In genomic region chr18:36185157-36185556, GRCh38 we compare ENCODE assay signal across 26 cellular contexts. TPM values are rescaled to one million over a fixed set of nuclear protein-coding genes. Genes with fewer than 3 reads are reported as not detected.
DNase-seq lines count a peak whose midpoint lies in the region; ATAC-seq lines count a peak whose summit lies in the region.
"Had no signal": no experiment of that assay in that cellular context is flagged by ENCODE, and none has a peak within 500 bp of the region (broad histone marks: within the 10 kb centered on the region; RNA-seq: fewer than 3 reads in every experiment).

No MANE protein-coding gene starts in this region.

- H3K27me3 ChIP-seq in mesenchymal stem cell (ENCODE audit: control insufficient read depth in 1 of 2, insufficient read depth in 1 of 2, low read length in 2 of 2): no peaks in the 10 kb centered on the region
- H3K27me3 ChIP-seq: right atrium auricular region, tibial artery had no signal

- H3K9me3 Mint-ChIP-seq in activated T-cell treated with anti-CD3 and anti-CD28 coated beads, Interleukin-2, amount 50 U/mL, for 4 hours: no peaks in the 10 kb centered on the region
- H3K9me3 Mint-ChIP-seq: neural progenitor cell; T-helper 1 cell treated with Interleukin-12 subunit alpha and Interleukin-12 subunit beta and Interleukin-4 antibody, amounts not matched to agents 30 μg/mL and 1 μg/mL, for 36 hours had no signal

- no peak overlapping the region for H2BK120ac ChIP-seq in mesenchymal stem cell (ENCODE audit: low read depth, low read length)

- H3K4ac ChIP-seq in mesenchymal stem cell (ENCODE audit: low read depth in 1 of 2, low read length in 2 of 2): no peak overlapping the region

- H3K14ac ChIP-seq in mesenchymal stem cell (ENCODE audit: low read length in 2 of 2): no peak overlapping the region

- no peak overlapping the region for H2AFZ ChIP-seq in mesenchymal stem cell (ENCODE audit: low read depth, low read length)
- H2AFZ ChIP-seq: neural progenitor cell had no signal

- H3K9me3 ChIP-seq in mesenchymal stem cell (ENCODE audit: control insufficient read depth, low read length): no peaks in the 10 kb centered on the region
- H3K9me3 ChIP-seq: right atrium auricular region, tibial artery had no signal

- ATAC-seq in activated T-cell treated with anti-CD3 and anti-CD28 coated beads, Interleukin-2, amount 50 U/mL, for 4 hours: no peak
- ATAC-seq in GM21786 (IDR thresholded peaks at IDR 0.05; ENCODE audit: unreplicated experiment): no peak

- no peak overlapping the region for H3K18ac ChIP-seq in mesenchymal stem cell (ENCODE audit: low read depth in 1 of 2, low read length in 2 of 2)

- H2BK5ac ChIP-seq in mesenchymal stem cell (ENCODE audit: low read depth, low read length, poor library complexity, severe bottlenecking): no peak overlapping the region

- peaks cover 14% of the 10 kb centered on the region for H3K4me1 Mint-ChIP-seq in activated T-cell treated with anti-CD3 and anti-CD28 coated beads, Interleukin-2, amount 50 U/mL, for 4 hours (ENCODE audit: low read depth)

- H3K27ac ChIP-seq in mesenchymal stem cell (ENCODE audit: low read length, poor library complexity, severe bottlenecking): no peak overlapping the region
- H3K27ac ChIP-seq: neural progenitor cell, right atrium auricular region, tibial artery had no signal

- no peak overlapping the region for H2BK12ac ChIP-seq in mesenchymal stem cell (ENCODE audit: low read length in 2 of 2)

- H2BK15ac ChIP-seq in mesenchymal stem cell (ENCODE audit: low read depth, poor library complexity, severe bottlenecking): no peak overlapping the region

- H2AK5ac ChIP-seq in mesenchymal stem cell (ENCODE audit: low read length, severe bottlenecking): peak overlapping the region; percentile 24

- peaks cover 20% of the 10 kb centered on the region for H3K27me3 Mint-ChIP-seq in activated T-cell treated with anti-CD3 and anti-CD28 coated beads, Interleukin-2, amount 50 U/mL, for 4 hours (ENCODE audit: low read depth)

- H3K36me3 ChIP-seq in mesenchymal stem cell (ENCODE audit: control insufficient read depth in 1 of 2, insufficient read depth in 2 of 2, low read depth in 1 of 2, low read length in 2 of 2): peaks cover 0 to 3% of the 10 kb centered on the region in 2 experiments
- H3K36me3 ChIP-seq: neural progenitor cell, right atrium auricular region, tibial artery had no signal

- no peak for DNase-seq in activated T-cell treated with anti-CD3 and anti-CD28 coated beads, Interleukin-2, amount 50 U/mL, for 4 hours
- DNase-seq in activated T-cell treated with anti-CD3 and anti-CD28 coated beads for 4 hours (no peak), NCI-H69 (lab: John Stamatoyannopoulos, UW) (peak; percentile 30), mesenchymal stem cell (no peak), NCI-H1048 (lab: John Stamatoyannopoulos, UW) (no peak), NCI-H1417 (lab: John Stamatoyannopoulos, UW) (no peak), KBM-7 (no peak)
- DNase-seq: activated CD4-positive, alpha-beta T cell treated with anti-CD3 and anti-CD28 coated beads for 48 hours; activated CD8-positive, alpha-beta memory T cell treated with anti-CD3 and anti-CD28 coated beads for 24 hours; activated naive CD4-positive, alpha-beta T cell treated with Interleukin-2 at 50 U/mL for 16 hours; activated T-cell treated with anti-CD3 and anti-CD28 coated beads, Interleukin-2, amount 50 U/mL, for 48 hours; DMS79 treated with DMSO at 0.1 percent for 48 hours; GF-D8; MV-4-11; NCI-H1694; NCI-H226; NCI-H82; stimulated activated CD4-positive, alpha-beta T cell treated with anti-CD3 and anti-CD28 coated beads, Interleukin-1b, Interleukin-23, amount 100 ng/mL, for 48 hours; stimulated activated CD8-positive, alpha-beta memory T cell treated with anti-CD3 and anti-CD28 coated beads, Interleukin-4, amount 100 ng/mL, for 48 hours; tibial artery had no signal

- H3K4me3 ChIP-seq in mesenchymal stem cell (ENCODE audit: insufficient read depth in 1 of 2, low read depth in 1 of 2, low read length in 2 of 2): no peak overlapping the region
- H3K4me3 ChIP-seq: neural progenitor cell, right atrium auricular region, smooth muscle cell, tibial artery had no signal

- H4K8ac ChIP-seq in mesenchymal stem cell (ENCODE audit: low read length): no peak overlapping the region

- peaks cover 35% of the 10 kb centered on the region for H3K79me1 ChIP-seq in mesenchymal stem cell (replicated peaks; ENCODE audit: low read length, poor library complexity, severe bottlenecking)

- H3K23ac ChIP-seq in mesenchymal stem cell (ENCODE audit: low read length in 2 of 2): no peak overlapping the region

- H3K4me1 ChIP-seq in mesenchymal stem cell (ENCODE audit: control insufficient read depth, insufficient read depth, low read depth, low read length): peaks cover 32% of the 10 kb centered on the region

- no peak overlapping the region for H4K91ac ChIP-seq in mesenchymal stem cell (ENCODE audit: low read length)

- 64% methylated on average over 3 of the region's 3 CpGs for WGBS in mesenchymal stem cell

- peak overlapping the region; percentile 39 for H3K4me3 Mint-ChIP-seq in activated T-cell treated with anti-CD3 and anti-CD28 coated beads, Interleukin-2, amount 50 U/mL, for 4 hours

- H3K4me2 ChIP-seq in mesenchymal stem cell (ENCODE audit: low read length, poor library complexity, severe bottlenecking): no peak overlapping the region
- H3K4me2 ChIP-seq: neural progenitor cell, smooth muscle cell had no signal

- H3K36me3 Mint-ChIP-seq in activated T-cell treated with anti-CD3 and anti-CD28 coated beads, Interleukin-2, amount 50 U/mL, for 4 hours (ENCODE audit: insufficient read depth): no peaks in the 10 kb centered on the region
- H3K36me3 Mint-ChIP-seq: neural progenitor cell had no signal

- in situ Hi-C loops in KBM-7 (cut with MboI; ENCODE audit: low pct_unique_long_range_greater_than_20kb, low sequenced_read_pairs): no loop called here

- no peak overlapping the region for H3K9ac ChIP-seq in mesenchymal stem cell (ENCODE audit: low read length)
- H3K9ac ChIP-seq: neural progenitor cell had no signal

RNA-seq across cellular contexts. Expression of gene MOCOS, which starts 2.1 kb away (rescaled TPM):
- total RNA-seq in activated T-cell treated with anti-CD3 and anti-CD28 coated beads, Interleukin-2, amount 50 U/mL, for 4 hours: under 1 TPM; 0.03 to 0.34 (median 0.05) TPM
- polyA plus RNA-seq in mesenchymal stem cell (2013, experiment 1 of 2): 0.70 TPM
- 0.68 TPM for polyA plus RNA-seq in mesenchymal stem cell (2013, experiment 2 of 2)
- total RNA-seq: A673 had no signal

RNA-seq across cellular contexts. Expression of gene ELP2, which starts 55.5 kb away (rescaled TPM):
- total RNA-seq in activated T-cell treated with anti-CD3 and anti-CD28 coated beads, Interleukin-2, amount 50 U/mL, for 4 hours: 100 to 1,000 TPM in 1 of 3 donors, 10 to 100 TPM in 2; 91.2 to 114 (median 99.2) TPM
- polyA plus RNA-seq in mesenchymal stem cell (2013, experiment 1 of 2): 69.9 TPM
- polyA plus RNA-seq in mesenchymal stem cell (2013, experiment 2 of 2): 67.5 TPM

RNA-seq across cellular contexts. Expression of gene SLC39A6, which starts 56.0 kb away (rescaled TPM):
- 10 to 100 TPM; 39.4 to 44.5 (median 40.1) TPM for total RNA-seq in activated T-cell treated with anti-CD3 and anti-CD28 coated beads, Interleukin-2, amount 50 U/mL, for 4 hours
- 155 TPM for polyA plus RNA-seq in mesenchymal stem cell (2013, experiment 1 of 2)
- 158 TPM for polyA plus RNA-seq in mesenchymal stem cell (2013, experiment 2 of 2)
